15 cellular contexts compared by ENCODE assay signal in genomic region chr2:237307495-237307894, GRCh38.
"Had no signal": no experiment of that assay in that cellular context is flagged by ENCODE, and none has a peak within 500 bp of the region (broad histone marks: within the 10 kb centered on the region; RNA-seq: fewer than 3 reads in every experiment).

No MANE protein-coding gene starts in this region.

- H3K4me1 Mint-ChIP-seq: activated naive CD4-positive, alpha-beta T cell treated with anti-CD3 and anti-CD28 coated beads, Interleukin-2, amount 10 ng/mL, durations not matched to agents 7 days and 5 days; neural crest cell had no signal

- H3K27ac Mint-ChIP-seq: activated naive CD4-positive, alpha-beta T cell treated with anti-CD3 and anti-CD28 coated beads, Interleukin-2, amount 10 ng/mL, durations not matched to agents 7 days and 5 days; activated T-helper 2 cell treated with anti-CD3 and anti-CD28 coated beads, Interferon-gamma antibody, Interleukin-2, Interleukin-4, amounts not matched to agents 10 μg/mL and 5 μg/mL and 100 μg/mL, durations not matched to agents 14 hours and 24 hours and 36 hours had no signal

- H3K4me2 ChIP-seq: SK-N-SH had no signal

- DNase-seq: activated CD4-positive, alpha-beta T cell treated with anti-CD3 and anti-CD28 coated beads, Interleukin-2, amount 50 U/mL, for 48 hours; activated naive CD4-positive, alpha-beta T cell treated with anti-CD3 and anti-CD28 coated beads, Interleukin-2, amount 10 ng/mL, durations not matched to agents 7 days and 5 days; activated T-cell treated with anti-CD3 and anti-CD28 coated beads, Interleukin-2, amount 50 U/mL, for 1 hour; foreskin melanocyte; SK-N-SH; stimulated activated CD4-positive, alpha-beta T cell treated with anti-CD3 and anti-CD28 coated beads, Interleukin-4, amount 100 ng/mL, for 4 hours; stimulated activated CD8-positive, alpha-beta memory T cell treated with anti-CD3 and anti-CD28 coated beads, Interleukin-4, amount 100 ng/mL, for 48 hours; stimulated activated naive CD8-positive, alpha-beta T cell treated with anti-CD3 and anti-CD28 coated beads, Interleukin-15, Interleukin-2, amounts not matched to agents 100 U/mL and 50 U/mL, for 24 hours; WERI-Rb-1 had no signal

- H3K9ac ChIP-seq: SK-N-SH had no signal

- H3K4me3 Mint-ChIP-seq: activated naive CD4-positive, alpha-beta T cell treated with anti-CD3 and anti-CD28 coated beads, Interleukin-2, amount 10 ng/mL, durations not matched to agents 7 days and 5 days; neural crest cell had no signal

- ATAC-seq: esophagus mucosa; stimulated activated naive CD8-positive, alpha-beta T cell treated with anti-CD3 and anti-CD28 coated beads, Interleukin-15, Interleukin-2, amounts not matched to agents 100 U/mL and 50 U/mL, for 24 hours had no signal

- H3K9me3 ChIP-seq: ovary, SK-N-SH, suprapubic skin had no signal

- H3K4me3 ChIP-seq: cardiac muscle cell, ovary, suprapubic skin had no signal

- H3K36me3 Mint-ChIP-seq: activated naive CD4-positive, alpha-beta T cell treated with anti-CD3 and anti-CD28 coated beads, Interleukin-2, amount 10 ng/mL, durations not matched to agents 7 days and 5 days had no signal

- H3K27me3 ChIP-seq: cardiac muscle cell, ovary, suprapubic skin had no signal

- H3K27ac ChIP-seq: cardiac muscle cell, WERI-Rb-1 had no signal

- H3K36me3 ChIP-seq: cardiac muscle cell, ovary, suprapubic skin, WERI-Rb-1 had no signal

- H3K27me3 Mint-ChIP-seq: activated naive CD4-positive, alpha-beta T cell treated with anti-CD3 and anti-CD28 coated beads, Interleukin-2, amount 10 ng/mL, durations not matched to agents 7 days and 5 days had no signal
